ENCODE assay signal across 22 cellular contexts in the genomic region with DNA sequence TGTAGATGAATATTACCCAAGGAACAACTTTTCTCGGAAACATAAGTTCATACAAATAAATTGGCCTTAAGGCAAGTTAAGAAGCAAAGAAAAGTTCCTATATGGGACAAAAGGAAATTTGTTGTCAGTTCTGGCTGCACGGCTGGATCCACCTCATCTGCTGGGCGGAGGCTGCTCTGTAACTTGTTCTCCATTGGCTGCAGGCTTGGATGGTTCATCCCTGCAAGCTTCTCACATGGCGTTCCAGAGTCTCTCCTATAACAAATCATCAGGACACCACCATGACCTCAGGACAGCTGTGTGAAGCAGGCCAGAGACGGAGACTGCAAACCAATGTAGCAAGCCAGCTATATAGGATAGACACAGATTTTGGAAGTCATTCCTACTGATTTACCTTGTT.
"Had no signal": no experiment of that assay in that cellular context is flagged by ENCODE, and none has a peak within 500 bp of the region (broad histone marks: within the 10 kb centered on the region; RNA-seq: fewer than 3 reads in every experiment).

No MANE protein-coding gene starts in this region.

- H3K27ac Mint-ChIP-seq: activated CD4-positive, alpha-beta memory T cell treated with anti-CD3 and anti-CD28 coated beads, Interleukin-2, amount 10 ng/mL, durations not matched to agents 7 days and 5 days; activated CD8-positive, alpha-beta memory T cell treated with anti-CD3 and anti-CD28 coated beads, Interleukin-2, amount 10 ng/mL, durations not matched to agents 7 days and 5 days; activated naive CD8-positive, alpha-beta T cell treated with anti-CD3 and anti-CD28 coated beads for 36 hours; immature natural killer cell; nephron progenitor cell had no signal

- H3K9me3 ChIP-seq: esophagus squamous epithelium, lower lobe of right lung, SK-N-SH, stomach, thoracic aorta had no signal

- H3K4me2 ChIP-seq: SK-N-SH had no signal

- DNase-seq: activated CD4-positive, alpha-beta memory T cell treated with anti-CD3 and anti-CD28 coated beads, Interleukin-2, amount 10 ng/mL, durations not matched to agents 7 days and 5 days; activated CD4-positive, alpha-beta T cell treated with anti-CD3 and anti-CD28 coated beads for 48 hours; activated CD4-positive, CD25-positive, alpha-beta regulatory T cell; activated CD8-positive, alpha-beta memory T cell treated with anti-CD3 and anti-CD28 coated beads, Interleukin-2, amount 10 ng/mL, durations not matched to agents 7 days and 5 days; activated naive CD4-positive, alpha-beta T cell; activated naive CD8-positive, alpha-beta T cell treated with anti-CD3 and anti-CD28 coated beads for 36 hours; amniotic stem cell; dermis blood vessel endothelial cell; effector memory CD4-positive, alpha-beta T cell; esophagus squamous epithelium; foreskin keratinocyte; head of caudate nucleus; immature natural killer cell; lower lobe of right lung; nephron progenitor cell; nucleus accumbens; posterior cingulate gyrus; retina; SK-N-SH; stomach had no signal

- ATAC-seq: activated CD8-positive, alpha-beta memory T cell treated with anti-CD3 and anti-CD28 coated beads, Interleukin-2, amount 10 ng/mL, durations not matched to agents 7 days and 5 days; foreskin keratinocyte; lower lobe of right lung had no signal

- H3K27me3 ChIP-seq: esophagus squamous epithelium, foreskin keratinocyte, stomach had no signal

- H3K36me3 ChIP-seq: esophagus squamous epithelium, lower lobe of right lung, stomach, thoracic aorta had no signal

- H3K4me1 Mint-ChIP-seq: activated CD4-positive, alpha-beta memory T cell treated with anti-CD3 and anti-CD28 coated beads, Interleukin-2, amount 10 ng/mL, durations not matched to agents 7 days and 5 days; activated CD8-positive, alpha-beta memory T cell treated with anti-CD3 and anti-CD28 coated beads, Interleukin-2, amount 10 ng/mL, durations not matched to agents 7 days and 5 days; activated naive CD8-positive, alpha-beta T cell treated with anti-CD3 and anti-CD28 coated beads for 36 hours; immature natural killer cell had no signal

- H3K4me3 Mint-ChIP-seq: activated CD4-positive, alpha-beta memory T cell treated with anti-CD3 and anti-CD28 coated beads, Interleukin-2, amount 10 ng/mL, durations not matched to agents 7 days and 5 days; activated CD8-positive, alpha-beta memory T cell treated with anti-CD3 and anti-CD28 coated beads, Interleukin-2, amount 10 ng/mL, durations not matched to agents 7 days and 5 days; activated naive CD8-positive, alpha-beta T cell treated with anti-CD3 and anti-CD28 coated beads for 36 hours; immature natural killer cell; nephron progenitor cell had no signal

- H3K4me3 ChIP-seq: esophagus squamous epithelium, lower lobe of right lung, skin epidermis, stomach, thoracic aorta had no signal

- H3K9me3 Mint-ChIP-seq: activated CD4-positive, alpha-beta memory T cell treated with anti-CD3 and anti-CD28 coated beads, Interleukin-2, amount 10 ng/mL, durations not matched to agents 7 days and 5 days; activated naive CD8-positive, alpha-beta T cell treated with anti-CD3 and anti-CD28 coated beads for 36 hours; immature natural killer cell; nephron progenitor cell had no signal

- H3K36me3 Mint-ChIP-seq: activated CD8-positive, alpha-beta memory T cell treated with anti-CD3 and anti-CD28 coated beads, Interleukin-2, amount 10 ng/mL, durations not matched to agents 7 days and 5 days; activated naive CD8-positive, alpha-beta T cell treated with anti-CD3 and anti-CD28 coated beads for 36 hours; immature natural killer cell had no signal

- H3K9me2 ChIP-seq: SK-N-SH had no signal

- H3K9ac ChIP-seq: SK-N-SH had no signal

- H3K27ac ChIP-seq: esophagus squamous epithelium, foreskin keratinocyte, lower lobe of right lung, stomach, thoracic aorta had no signal
